ENCODE assay signal across 14 cellular contexts in genomic region chr3:106685751-106686150, GRCh38.
DNase-seq lines count a peak whose midpoint lies in the region; TF ChIP-seq lines count a peak whose summit lies in the region.
"Had no signal": no experiment of that assay in that cellular context is flagged by ENCODE, and none has a peak within 500 bp of the region (broad histone marks: within the 10 kb centered on the region; RNA-seq: fewer than 3 reads in every experiment).

No MANE protein-coding gene starts in this region.

- CTCF ChIA-PET in OCI-LY7 (lab: Charles Lee; ENCODE audit: unreplicated experiment), result no interaction called here

- H3K4me3 ChIP-seq in GM23248, result no peak overlapping the region
- no peak overlapping the region for H3K4me3 ChIP-seq in epithelial cell of esophagus (ENCODE audit: low read length)
- no peak overlapping the region for H3K4me3 ChIP-seq in OCI-LY7 (ENCODE audit: low read depth, low read length, poor library complexity, severe bottlenecking)
- no peak overlapping the region for H3K4me3 ChIP-seq in ascending aorta
- H3K4me3 ChIP-seq: GM12878, HAP-1 had no signal

- in situ Hi-C loops in GM23248 (cut with MboI), result no loop called here

- H3K9ac ChIP-seq in GM23248, result no peak overlapping the region

- POLR2A ChIA-PET in OCI-LY7 (lab: Charles Lee), result interaction anchor here (0.5 kb wide), 1 partner anchor 8 kb away, joined by 4 read pairs; no protein-coding TSS in a partner anchor

- H3K4me1 ChIP-seq in GM23248 (ENCODE audit: insufficient read depth) (peaks cover 17% of the 10 kb centered on the region), OCI-LY7 (ENCODE audit: insufficient read depth, low read length, poor library complexity, severe bottlenecking) (no peaks in the 10 kb centered on the region), ascending aorta (no peaks in the 10 kb centered on the region)
- H3K4me1 ChIP-seq: HAP-1 had no signal

- H2AFZ ChIP-seq in GM23248 (0 out of 2 replicates have a peak overlapping the region, but pooled peaks have one; percentile 9), OCI-LY7 (ENCODE audit: low read length) (no peak overlapping the region)

- no peaks in the 10 kb centered on the region for H3K9me3 ChIP-seq in GM23248 (ENCODE audit: low read depth)
- H3K9me3 ChIP-seq in OCI-LY7 (ENCODE audit: low read length), result no peaks in the 10 kb centered on the region
- H3K9me3 ChIP-seq in ascending aorta, result no peaks in the 10 kb centered on the region
- H3K9me3 ChIP-seq: HAP-1 had no signal

- H3K27ac ChIP-seq in GM23248 (no peak overlapping the region), OCI-LY7 (ENCODE audit: low read depth, low read length, poor library complexity, severe bottlenecking) (no peak overlapping the region), ascending aorta (no peak overlapping the region)

- H3K36me3 ChIP-seq in GM23248 (ENCODE audit: low read depth) (no peaks in the 10 kb centered on the region), OCI-LY7 (ENCODE audit: insufficient read depth, low read length) (no peaks in the 10 kb centered on the region), ascending aorta (no peaks in the 10 kb centered on the region)
- H3K36me3 ChIP-seq: HAP-1 had no signal

- H3K4me2 ChIP-seq in GM23248 (ENCODE audit: unreplicated experiment), result no peak overlapping the region
- H3K4me2 ChIP-seq in OCI-LY7 (ENCODE audit: low read length), result no peak overlapping the region

- intact Hi-C loops in OCI-LY7 (cut with micrococcal nuclease; ENCODE audit: unreplicated experiment) (no loop called here), ascending aorta (cut with DNase I) (no loop called here)

- H3K27me3 ChIP-seq in GM23248 (replicated peaks; ENCODE audit: insufficient read depth), result no peaks in the 10 kb centered on the region
- no peaks in the 10 kb centered on the region for H3K27me3 ChIP-seq in ascending aorta

- H3K9me2 ChIP-seq in GM23248 (ENCODE audit: insufficient read depth) (no peaks in the 10 kb centered on the region), OCI-LY7 (ENCODE audit: insufficient read depth, low read length) (no peaks in the 10 kb centered on the region)

- H4K20me1 ChIP-seq in GM23248 (ENCODE audit: insufficient read depth), result no peaks in the 10 kb centered on the region
- H4K20me1 ChIP-seq in OCI-LY7 (ENCODE audit: insufficient read depth, low read length), result no peaks in the 10 kb centered on the region

- no peak for TF ChIP-seq CTCF in epithelial cell of esophagus (IDR thresholded peaks at IDR 0.05; ENCODE audit: insufficient read depth, low read depth, low read length, missing control alignments)
- no peak for TF ChIP-seq CTCF in OCI-LY7 (conservative IDR thresholded peaks at IDR 0.05; ENCODE audit: low read length)
- TF ChIP-seq CTCF in ascending aorta (IDR thresholded peaks at IDR 0.05), result no peak

- no peak for DNase-seq in GM23248
- peak; percentile 93 for DNase-seq in NCI-H146 treated with DMSO at 0.1 percent for 48 hours (lab: John Stamatoyannopoulos, UW; ENCODE audit: unreplicated experiment)
- peak; percentile 24 for DNase-seq in RPMI7951 (ENCODE audit: low read depth)
- peak; percentile 81 for DNase-seq in epithelial cell of esophagus (ENCODE audit: low read depth)
- no peak for DNase-seq in NCI-H526 (lab: John Stamatoyannopoulos, UW)
- no peak for DNase-seq in kidney tubule cell (ENCODE audit: low spot score)
- DNase-seq in OCI-LY7 (ENCODE audit: low spot score), result no peak
- no peak for DNase-seq in ascending aorta (ENCODE audit: low spot score in 2 of 2)
- DNase-seq: C1 segment of cervical spinal cord; Calu3; CD4-positive, alpha-beta T cell; DMS 273 treated with DMSO at 0.1 percent for 48 hours had no signal

- 93% methylated on average over 5 of the region's 5 CpGs for WGBS in GM23248 (ENCODE audit: low coverage in 1 of 2, low lambda C conversion rate in 2 of 2, missing lambda C conversion rate in 2 of 2), 2 experiments

- peaks cover 6% of the 10 kb centered on the region; the same call in 1 of the 2 replicates for H3F3A ChIP-seq in GM23248 (ENCODE audit: insufficient read depth)

- no TSS peak for BruUV-seq in OCI-LY7 (replicated peaks; lab: Mats Ljungman, UMichigan)

- no peaks in the 10 kb centered on the region for H3K79me2 ChIP-seq in GM23248 (ENCODE audit: insufficient read depth)
- no peaks in the 10 kb centered on the region for H3K79me2 ChIP-seq in OCI-LY7 (ENCODE audit: insufficient read depth, low read depth, low read length)

Comparison
In these comparisons a context has a peak if more than half of its experiments do, and no peak if none do; other contexts are left out.
1. DNase-seq: peak in NCI-H146 treated with DMSO at 0.1 percent for 48 hours (single experiment), RPMI7951 (single experiment) and epithelial cell of esophagus (single experiment); none in GM23248 (single experiment), NCI-H526 (0 of 2), kidney tubule cell (single experiment), OCI-LY7 (single experiment) and ascending aorta (0 of 2).